Comparison of ENCODE assay signal across 8 cellular contexts in genomic region chr10:59805043-59805442, GRCh38. TPM values are rescaled to one million over a fixed set of nuclear protein-coding genes. Genes with fewer than 3 reads are reported as not detected.
DNase-seq lines count a peak whose midpoint lies in the region; ATAC-seq, FAIRE-seq and TF ChIP-seq lines count a peak whose summit lies in the region.

No MANE protein-coding gene starts in this region.

- H3K27ac ChIP-seq in endothelial cell of umbilical vein (ENCODE audit: insufficient read depth, low read depth, low read length), result no peak overlapping the region

- H3K79me2 ChIP-seq in endothelial cell of umbilical vein (ENCODE audit: control insufficient read depth, insufficient read depth, low read length), result no peaks in the 10 kb centered on the region

- intact Hi-C loops in endothelial cell of umbilical vein (cut with micrococcal nuclease), result loop anchor here (5.0 kb wide), 1 partner anchor 227 kb away; no protein-coding TSS in a partner anchor

- no peaks in the 10 kb centered on the region for H3K9me3 ChIP-seq in endothelial cell of umbilical vein (replicated peaks; ENCODE audit: control insufficient read depth, insufficient read depth, low read length)

- H2AFZ ChIP-seq in endothelial cell of umbilical vein (ENCODE audit: low read depth, low read length), result no peak overlapping the region

- no peaks in the 10 kb centered on the region for H3K27me3 ChIP-seq in endothelial cell of umbilical vein (ENCODE audit: control insufficient read depth in 2 of 2, insufficient read depth in 2 of 2, low read length in 2 of 2)

- TF ChIP-seq CTCF in GM10266 (IDR thresholded peaks at IDR 0.05; ENCODE audit: control insufficient read depth, insufficient read depth, low read depth, missing control alignments) (peak; percentile 15), endothelial cell of umbilical vein (IDR thresholded peaks at IDR 0.05; ENCODE audit: extremely low read depth in 1 of 2, insufficient read depth in 1 of 2, low read depth in 1 of 2, low read length in 2 of 2) (peak; percentile 38 to 40)

- H3K4me2 ChIP-seq in endothelial cell of umbilical vein (ENCODE audit: insufficient read depth, low read length), result no peak overlapping the region

- no peak for TF ChIP-seq POLR2A in endothelial cell of umbilical vein (IDR thresholded peaks at IDR 0.05; ENCODE audit: low read depth, low read length)

- POLR2A ChIA-PET in endothelial cell of umbilical vein (lab: Charles Lee), result no interaction called here

- FAIRE-seq in endothelial cell of umbilical vein (lab: Jason Lieb, UNC), result no peak

- peak; percentile 25 for DNase-seq in A172 (ENCODE audit: low spot score)
- no peak for DNase-seq in GM10266 (ENCODE audit: extremely low spot score)
- peak; percentile 49 for DNase-seq in NCI-H82 (lab: John Stamatoyannopoulos, UW)
- no peak for DNase-seq in endothelial cell of umbilical vein (ENCODE audit: low read depth, low spot score)
- DNase-seq in retina, result peak; percentile 9
- DNase-seq in occipital lobe (lab: John Stamatoyannopoulos, UW), result no peak
- DNase-seq in effector CD4-positive, alpha-beta T cell, result no peak

- ATAC-seq in HG03520 (IDR thresholded peaks at IDR 0.05; ENCODE audit: unreplicated experiment), result no peak

- dilution Hi-C loops in endothelial cell of umbilical vein (cut with MboI; ENCODE audit: extremely low pct_ligation_motif_present, low sequenced_read_pairs), result no loop called here

- no peaks in the 10 kb centered on the region for H3K9me1 ChIP-seq in endothelial cell of umbilical vein (replicated peaks; ENCODE audit: control insufficient read depth, extremely low read depth, insufficient read depth, low read length)

- peaks cover 2 to 26% of the 10 kb centered on the region in 2 experiments for H3K36me3 ChIP-seq in endothelial cell of umbilical vein (ENCODE audit: control insufficient read depth in 2 of 2, extremely low read depth in 1 of 2, insufficient read depth in 2 of 2, low read length in 2 of 2)

- no peak overlapping the region for H3K9ac ChIP-seq in endothelial cell of umbilical vein (replicated peaks; ENCODE audit: extremely low read depth, insufficient read depth, low read length)

- CTCF ChIA-PET in endothelial cell of umbilical vein (lab: Charles Lee), result interaction anchor here (1.8 kb wide), 1 partner anchor 15 kb away, joined by 3 read pairs; no protein-coding TSS in a partner anchor

- BruUV-seq in endothelial cell of umbilical vein (replicated peaks; lab: Mats Ljungman, UMichigan), result no TSS peak

- H4K20me1 ChIP-seq in endothelial cell of umbilical vein (replicated peaks; ENCODE audit: control insufficient read depth, extremely low read depth, insufficient read depth, low read length), result no peaks in the 10 kb centered on the region

- H3K4me3 ChIP-seq in endothelial cell of umbilical vein (replicated peaks in 1 of 3; ENCODE audit: insufficient read depth in 1 of 3, low read depth in 1 of 3, low read length in 3 of 3), result no peak overlapping the region

- H3K4me1 ChIP-seq in endothelial cell of umbilical vein (ENCODE audit: control insufficient read depth, extremely low read depth, insufficient read depth, low read length), result no peaks in the 10 kb centered on the region

TF ChIP-seq in endothelial cell of umbilical vein, 7 proteins besides CTCF, POLR2A, EP300 and RAD21:
- TF ChIP-seq FOS (IDR thresholded peaks at IDR 0.05; ENCODE audit: borderline replicate concordance, insufficient read depth, low read length) (no peak), MAX (IDR thresholded peaks at IDR 0.05; ENCODE audit: insufficient read depth, insufficient read length) (no peak), JUN (IDR thresholded peaks at IDR 0.05; ENCODE audit: borderline replicate concordance, insufficient read depth, insufficient read length, low read depth) (no peak), EZH2 (IDR thresholded peaks at IDR 0.05; ENCODE audit: borderline replicate concordance, low read depth, low read length, severe bottlenecking) (no peak), GATA2 (IDR thresholded peaks at IDR 0.05; ENCODE audit: insufficient read depth, insufficient read length, low read depth, low read length) (no peak), POLR2AphosphoS5 (IDR thresholded peaks at IDR 0.05; ENCODE audit: insufficient read depth, low read depth, low read length) (no peak), MYC (IDR thresholded peaks at IDR 0.05; ENCODE audit: low read depth, low read length) (no peak)
TF ChIP-seq in endothelial cell of umbilical vein: peak in this region for 0.

RNA-seq across cellular contexts. Expression of gene MRLN, which starts 51.8 kb away (rescaled TPM):
- not detected in 2 replicates for total RNA-seq in A172 (2014; rRNA removed; shearing (Covaris generic))
- not detected in 2 replicates for total RNA-seq in endothelial cell of umbilical vein
- polyA plus RNA-seq in endothelial cell of umbilical vein, result not detected in 2 replicates
- not detected in 2 replicates for polyA plus RNA-seq in endothelial cell of umbilical vein (2011; cell fraction: cytosol; rRNA removed)
- not detected in 2 replicates for polyA plus RNA-seq in endothelial cell of umbilical vein (2011; cell fraction: nucleus; rRNA removed)
- polyA plus RNA-seq in endothelial cell of umbilical vein (2012), result not detected in 2 replicates
- polyA minus RNA-seq in endothelial cell of umbilical vein, result 0.41 TPM in 1 of 2 replicates, not detected in the other
- not detected for polyA minus RNA-seq in endothelial cell of umbilical vein (2011; cell fraction: cytosol; rRNA and poly(A)+ RNA removed)
- not detected in 2 replicates for polyA minus RNA-seq in endothelial cell of umbilical vein (2011; cell fraction: nucleus; rRNA and poly(A)+ RNA removed)
- total RNA-seq in occipital lobe, result not detected

Comparison
In these comparisons a context has a peak if more than half of its experiments do, and no peak if none do; other contexts are left out.
1. DNase-seq: peak in A172 (single experiment), NCI-H82 (single experiment) and retina (single experiment); none in GM10266 (single experiment), endothelial cell of umbilical vein (single experiment), occipital lobe (single experiment) and effector CD4-positive, alpha-beta T cell (single experiment).